In the genomic region with DNA sequence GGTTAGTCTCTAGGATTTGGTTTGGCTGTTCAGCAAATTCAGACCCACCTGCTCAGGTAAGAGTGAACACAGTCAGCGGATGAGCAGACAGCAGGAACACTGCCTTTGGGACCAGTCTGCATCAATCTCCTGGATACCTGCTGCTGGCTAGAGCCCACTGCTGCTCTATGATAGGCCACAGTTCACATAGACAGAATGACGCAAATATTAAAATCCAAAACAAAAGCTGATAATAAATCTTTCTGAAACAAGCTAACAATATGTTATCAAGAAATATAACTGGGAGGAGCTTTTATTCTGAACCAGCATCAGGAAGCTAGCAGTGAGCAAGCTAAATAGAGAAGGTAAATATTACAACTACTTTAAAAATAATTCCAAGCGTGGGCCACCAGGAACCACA, we compare ENCODE assay signal across 27 cellular contexts. TPM values are rescaled to one million over a fixed set of nuclear protein-coding genes. Genes with fewer than 3 reads are reported as not detected.
"Had no signal": no experiment of that assay in that cellular context is flagged by ENCODE, and none has a peak within 500 bp of the region (broad histone marks: within the 10 kb centered on the region; RNA-seq: fewer than 3 reads in every experiment).

Gene TAAR1 (minus strand): TSS at position 101 of the 400 bp plus-strand sequence. CDS start 13,179 bp downstream, outside the sequence.

- H3K36me3 Mint-ChIP-seq: activated CD8-positive, alpha-beta memory T cell treated with anti-CD3 and anti-CD28 coated beads, Interleukin-2, amount 10 ng/mL, durations not matched to agents 7 days and 5 days; brain; naive thymus-derived CD4-positive, alpha-beta T cell; neural progenitor cell had no signal

- H3K27ac ChIP-seq: dorsolateral prefrontal cortex, epithelial cell of prostate, neural progenitor cell, ovary, psoas muscle, skin epidermis, suprapubic skin, vagina had no signal

- H3K4me1 Mint-ChIP-seq: activated CD4-positive, alpha-beta memory T cell treated with anti-CD3 and anti-CD28 coated beads, Interleukin-2, amount 10 ng/mL, durations not matched to agents 7 days and 5 days; activated CD8-positive, alpha-beta memory T cell treated with anti-CD3 and anti-CD28 coated beads, Interleukin-2, amount 10 ng/mL, durations not matched to agents 7 days and 5 days; activated naive CD8-positive, alpha-beta T cell treated with anti-CD3 and anti-CD28 coated beads, Interleukin-2, amount 10 ng/mL, durations not matched to agents 7 days and 5 days; activated T-helper 17 cell treated with anti-CD3 and anti-CD28 coated beads, Interleukin-2, amount 50 U/mL, for 72 hours; brain; neural progenitor cell had no signal

- H3K4me3 ChIP-seq: dorsolateral prefrontal cortex, mucosa of descending colon, neural progenitor cell, ovary, psoas muscle, skin epidermis, suprapubic skin, vagina had no signal

- H3K9me3 ChIP-seq: mucosa of descending colon, ovary, psoas muscle, suprapubic skin, vagina had no signal

- DNase-seq: activated CD4-positive, alpha-beta memory T cell treated with anti-CD3 and anti-CD28 coated beads, Interleukin-2, amount 10 ng/mL, durations not matched to agents 7 days and 5 days; activated CD4-positive, alpha-beta T cell treated with anti-CD3 and anti-CD28 coated beads for 48 hours; activated CD4-positive, CD25-positive, alpha-beta regulatory T cell; activated CD8-positive, alpha-beta memory T cell treated with anti-CD3 and anti-CD28 coated beads, Interleukin-2, amount 10 ng/mL, durations not matched to agents 7 days and 5 days; activated naive CD4-positive, alpha-beta T cell treated with Interleukin-2 at 50 U/mL for 16 hours; activated naive CD8-positive, alpha-beta T cell treated with anti-CD3 and anti-CD28 coated beads, Interleukin-2, amount 10 ng/mL, durations not matched to agents 7 days and 5 days; activated T-cell treated with anti-CD3 and anti-CD28 coated beads, Interleukin-2, amount 50 U/mL, for 1 hour; caudate nucleus; dorsolateral prefrontal cortex; foreskin fibroblast; mesenchymal stem cell; mucosa of descending colon; naive thymus-derived CD4-positive, alpha-beta T cell; ovary; psoas muscle; right cardiac atrium; trophoblast cell had no signal

- H2AFZ ChIP-seq: neural progenitor cell had no signal

- H3K4me2 ChIP-seq: neural progenitor cell had no signal

- H3K36me3 ChIP-seq: neural progenitor cell, ovary, suprapubic skin, vagina had no signal

- H3K27me3 Mint-ChIP-seq: stimulated activated naive CD8-positive, alpha-beta T cell treated with anti-CD3 and anti-CD28 coated beads, Interleukin-15, Interleukin-2, amounts not matched to agents 100 ng/mL and 50 ng/mL, for 24 hours had no signal

- H3K4me1 ChIP-seq: neural progenitor cell, psoas muscle, suprapubic skin, vagina had no signal

- ATAC-seq: activated CD8-positive, alpha-beta memory T cell treated with anti-CD3 and anti-CD28 coated beads, Interleukin-2, amount 10 ng/mL, durations not matched to agents 7 days and 5 days; activated T-helper 17 cell treated with anti-CD3 and anti-CD28 coated beads, Interleukin-2, amount 50 U/mL, for 72 hours; mucosa of descending colon; naive thymus-derived CD4-positive, alpha-beta T cell; psoas muscle; right cardiac atrium had no signal

- H3K27me3 ChIP-seq: dorsolateral prefrontal cortex, neural progenitor cell, ovary, suprapubic skin, vagina had no signal

- H3K27ac Mint-ChIP-seq: activated CD4-positive, alpha-beta memory T cell treated with anti-CD3 and anti-CD28 coated beads, Interleukin-2, amount 10 ng/mL, durations not matched to agents 7 days and 5 days; activated CD8-positive, alpha-beta memory T cell treated with anti-CD3 and anti-CD28 coated beads, Interleukin-2, amount 10 ng/mL, durations not matched to agents 7 days and 5 days; activated naive CD8-positive, alpha-beta T cell treated with anti-CD3 and anti-CD28 coated beads, Interleukin-2, amount 10 ng/mL, durations not matched to agents 7 days and 5 days; activated T-helper 17 cell treated with anti-CD3 and anti-CD28 coated beads, Interleukin-2, amount 50 U/mL, for 72 hours; brain; naive thymus-derived CD4-positive, alpha-beta T cell; neural progenitor cell; stimulated activated naive CD8-positive, alpha-beta T cell treated with anti-CD3 and anti-CD28 coated beads, Interleukin-15, Interleukin-2, amounts not matched to agents 100 ng/mL and 50 ng/mL, for 24 hours had no signal

- H3K9ac ChIP-seq: neural progenitor cell had no signal

- H3K9me3 Mint-ChIP-seq: activated CD4-positive, alpha-beta memory T cell treated with anti-CD3 and anti-CD28 coated beads, Interleukin-2, amount 10 ng/mL, durations not matched to agents 7 days and 5 days; activated naive CD8-positive, alpha-beta T cell treated with anti-CD3 and anti-CD28 coated beads, Interleukin-2, amount 10 ng/mL, durations not matched to agents 7 days and 5 days; activated T-helper 17 cell treated with anti-CD3 and anti-CD28 coated beads, Interleukin-2, amount 50 U/mL, for 72 hours; brain; naive thymus-derived CD4-positive, alpha-beta T cell; neural progenitor cell; stimulated activated naive CD8-positive, alpha-beta T cell treated with anti-CD3 and anti-CD28 coated beads, Interleukin-15, Interleukin-2, amounts not matched to agents 100 ng/mL and 50 ng/mL, for 24 hours had no signal

- H3K4me3 Mint-ChIP-seq: activated CD4-positive, alpha-beta memory T cell treated with anti-CD3 and anti-CD28 coated beads, Interleukin-2, amount 10 ng/mL, durations not matched to agents 7 days and 5 days; activated CD8-positive, alpha-beta memory T cell treated with anti-CD3 and anti-CD28 coated beads, Interleukin-2, amount 10 ng/mL, durations not matched to agents 7 days and 5 days; activated naive CD8-positive, alpha-beta T cell treated with anti-CD3 and anti-CD28 coated beads, Interleukin-2, amount 10 ng/mL, durations not matched to agents 7 days and 5 days; activated T-helper 17 cell treated with anti-CD3 and anti-CD28 coated beads, Interleukin-2, amount 50 U/mL, for 72 hours; brain; naive thymus-derived CD4-positive, alpha-beta T cell; neural progenitor cell; stimulated activated naive CD8-positive, alpha-beta T cell treated with anti-CD3 and anti-CD28 coated beads, Interleukin-15, Interleukin-2, amounts not matched to agents 100 ng/mL and 50 ng/mL, for 24 hours had no signal

RNA-seq across cellular contexts. Expression of gene TAAR1, which starts in this region (rescaled TPM):
- total RNA-seq: activated CD4-positive, alpha-beta memory T cell treated with anti-CD3 and anti-CD28 coated beads, Interleukin-2, amount 10 ng/mL, durations not matched to agents 7 days and 5 days; activated CD8-positive, alpha-beta memory T cell treated with anti-CD3 and anti-CD28 coated beads, Interleukin-2, amount 10 ng/mL, durations not matched to agents 7 days and 5 days; activated naive CD8-positive, alpha-beta T cell treated with anti-CD3 and anti-CD28 coated beads, Interleukin-2, amount 10 ng/mL, durations not matched to agents 7 days and 5 days; activated T-helper 17 cell treated with anti-CD3 and anti-CD28 coated beads, Interleukin-2, amount 50 U/mL, for 72 hours; dorsolateral prefrontal cortex; glomerular endothelial cell; liver; mucosa of descending colon; naive thymus-derived CD4-positive, alpha-beta T cell; psoas muscle; right cardiac atrium; suprapubic skin; vagina had no signal
- polyA plus RNA-seq: liver; naive thymus-derived CD4-positive, alpha-beta T cell; ovary; psoas muscle; right cardiac atrium had no signal
